In genomic region chr4:22031423-22031822, GRCh38 we compare ENCODE assay signal across 18 cellular contexts.
DNase-seq lines count a peak whose midpoint lies in the region; ATAC-seq and TF ChIP-seq lines count a peak whose summit lies in the region.
"Had no signal": no experiment of that assay in that cellular context is flagged by ENCODE, and none has a peak within 500 bp of the region (broad histone marks: within the 10 kb centered on the region; RNA-seq: fewer than 3 reads in every experiment).

No MANE protein-coding gene starts in this region.

- no peak for TF ChIP-seq CTCF in HFFc6 (IDR thresholded peaks at IDR 0.05)
- no peak for TF ChIP-seq CTCF in MM.1S (IDR thresholded peaks at IDR 0.05; ENCODE audit: low read length)

- H3K27me3 ChIP-seq in adipocyte (replicated peaks; ENCODE audit: control insufficient read depth, insufficient read depth, low read length) (no peaks in the 10 kb centered on the region), MM.1S (replicated peaks; ENCODE audit: insufficient read depth, low read length) (no peaks in the 10 kb centered on the region)
- H3K27me3 ChIP-seq: BLaER1 had no signal

- no peak overlapping the region for H3K4me3 Mint-ChIP-seq in HFFc6
- H3K4me3 Mint-ChIP-seq: CD14-positive monocyte; CD4-positive, alpha-beta memory T cell had no signal

- H3K4me1 Mint-ChIP-seq in HFFc6 (ENCODE audit: low read depth): no peaks in the 10 kb centered on the region
- H3K4me1 Mint-ChIP-seq: CD14-positive monocyte; CD4-positive, alpha-beta memory T cell had no signal

- H3K36me3 ChIP-seq in adipocyte (ENCODE audit: control insufficient read depth, insufficient read depth, low read length, severe bottlenecking) (no peaks in the 10 kb centered on the region), MM.1S (replicated peaks; ENCODE audit: insufficient read depth, low read length) (no peaks in the 10 kb centered on the region)
- H3K36me3 ChIP-seq: BLaER1 had no signal

- no peaks in the 10 kb centered on the region for H3K79me2 ChIP-seq in MM.1S (ENCODE audit: low read length)

- peaks cover 9% of the 10 kb centered on the region for H3K9me3 Mint-ChIP-seq in HFFc6

- no peak for ATAC-seq in GM19395 (IDR thresholded peaks at IDR 0.05; ENCODE audit: unreplicated experiment)
- ATAC-seq: GM12878, HCT116 had no signal

- H3K27ac ChIP-seq in MM.1S (ENCODE audit: low read length): no peak overlapping the region
- H3K27ac ChIP-seq: BLaER1 had no signal

- H3K36me3 Mint-ChIP-seq in HFFc6 (ENCODE audit: low read depth): no peaks in the 10 kb centered on the region; the same call in 1 of the 2 replicates
- H3K36me3 Mint-ChIP-seq: CD14-positive monocyte; CD4-positive, alpha-beta memory T cell had no signal

- DNase-seq in G401 (ENCODE audit: low spot score) (peak; percentile 36), adipocyte (ENCODE audit: low read depth) (peak; percentile 47), inferior parietal cortex (ENCODE audit: extremely low spot score) (peak; percentile 23), superior temporal gyrus (ENCODE audit: extremely low spot score) (peak; percentile 53), HFFc6 (no peak), MM.1S (no peak)
- DNase-seq: 8988T; CD4-positive, alpha-beta memory T cell; DMS153; DMS79; GF-D8; GOT3; H7 had no signal

- H3K4me1 ChIP-seq in adipocyte (ENCODE audit: control insufficient read depth, insufficient read depth, low read length) (peaks cover 3% of the 10 kb centered on the region), MM.1S (ENCODE audit: low read length) (no peaks in the 10 kb centered on the region)
- H3K4me1 ChIP-seq: BLaER1 had no signal

- in situ Hi-C loops in G401 (cut with HindIII; ENCODE audit: low sequenced_read_pairs): no loop called here

- no peaks in the 10 kb centered on the region for H3K27me3 Mint-ChIP-seq in HFFc6 (ENCODE audit: insufficient read depth)
- H3K27me3 Mint-ChIP-seq: CD4-positive, alpha-beta memory T cell had no signal

- H4K20me1 ChIP-seq in MM.1S (ENCODE audit: insufficient read depth, low read length): no peaks in the 10 kb centered on the region
- H4K20me1 ChIP-seq: BLaER1 had no signal

- H3K4me3 ChIP-seq in adipocyte (ENCODE audit: low read length) (no peak overlapping the region), MM.1S (ENCODE audit: low read length) (no peak overlapping the region)
- H3K4me3 ChIP-seq: BLaER1, GM12878 had no signal

- H3K9me3 ChIP-seq in adipocyte (ENCODE audit: control insufficient read depth, low read length): no peaks in the 10 kb centered on the region
- no peaks in the 10 kb centered on the region for H3K9me3 ChIP-seq in MM.1S (replicated peaks; ENCODE audit: insufficient read depth, low read length)
- H3K9me3 ChIP-seq: BLaER1 had no signal

- no peaks in the 10 kb centered on the region for H3K9me2 ChIP-seq in MM.1S (replicated peaks; ENCODE audit: insufficient read depth, low read length)

- H3K27ac Mint-ChIP-seq in HFFc6: no peak overlapping the region
- H3K27ac Mint-ChIP-seq: CD14-positive monocyte; CD4-positive, alpha-beta memory T cell had no signal

- no peaks in the 10 kb centered on the region for H3F3A ChIP-seq in MM.1S (ENCODE audit: insufficient read depth, low read length)

- H3K9ac ChIP-seq in adipocyte (ENCODE audit: low read length) (no peak overlapping the region), MM.1S (ENCODE audit: low read length) (no peak overlapping the region)
- H3K9ac ChIP-seq: BLaER1 had no signal

- H3K4me2 ChIP-seq in MM.1S (ENCODE audit: low read depth, low read length): no peak overlapping the region
- H3K4me2 ChIP-seq: BLaER1 had no signal

- H2AFZ ChIP-seq in MM.1S (ENCODE audit: low read length): no peak overlapping the region

Comparison
In these comparisons a context has a peak if more than half of its experiments do, and no peak if none do; other contexts are left out.
1. DNase-seq: peak in G401 (single experiment), adipocyte (single experiment), inferior parietal cortex (single experiment) and superior temporal gyrus (single experiment); none in HFFc6 (single experiment) and MM.1S (single experiment).